ENCODE assay signal across 11 cellular contexts in genomic region chr1:55478742-55479141, GRCh38.
DNase-seq lines count a peak whose midpoint lies in the region; ATAC-seq and TF ChIP-seq lines count a peak whose summit lies in the region.
"Had no signal": no experiment of that assay in that cellular context is flagged by ENCODE, and none has a peak within 500 bp of the region (broad histone marks: within the 10 kb centered on the region; RNA-seq: fewer than 3 reads in every experiment).

No MANE protein-coding gene starts in this region.

- WGBS in right cardiac atrium = 54% methylated on average over 2 of the region's 2 CpGs
- 92% methylated on average over 2 of the region's 2 CpGs; no CpG with 5 or more reads in 1 of the 2 experiments for WGBS in endodermal cell (ENCODE audit: insufficient coverage in 1 of 2, insufficient read length in 1 of 2), 2 experiments
- 68 to 72% methylated on average over 2 of the region's 2 CpGs for WGBS in upper lobe of left lung, 2 donors

- H3K9ac ChIP-seq in endodermal cell (ENCODE audit: extremely low read depth, low read length, poor library complexity, severe bottlenecking) = no peak overlapping the region

- H3K4me3 Mint-ChIP-seq in endodermal cell = no peak overlapping the region

- no peak overlapping the region for H3K4me3 ChIP-seq in cardiac muscle cell
- no peak overlapping the region for H3K4me3 ChIP-seq in right cardiac atrium (ENCODE audit: low read length)
- H3K4me3 ChIP-seq in endodermal cell (ENCODE audit: low read length) = no peak overlapping the region
- no peak overlapping the region for H3K4me3 ChIP-seq in upper lobe of left lung

- peaks cover 33% of the 10 kb centered on the region for H3K27me3 Mint-ChIP-seq in endodermal cell (ENCODE audit: insufficient read depth)

- H3K4me1 Mint-ChIP-seq in endodermal cell = peaks cover 5% of the 10 kb centered on the region

- intact Hi-C loops in right cardiac atrium (cut with DNase I) = no loop called here

- TF ChIP-seq CTCF in cardiac muscle cell (IDR thresholded peaks at IDR 0.05; ENCODE audit: low read depth, low read length) (peak; percentile 29), endodermal cell (conservative IDR thresholded peaks at IDR 0.05) (peak; percentile 63), upper lobe of left lung (IDR thresholded peaks at IDR 0.05) (peak in 1 of 6 experiments; percentile 13)

- no peak overlapping the region for H3K27ac Mint-ChIP-seq in endodermal cell

- H3K36me3 ChIP-seq in cardiac muscle cell = no peaks in the 10 kb centered on the region
- H3K36me3 ChIP-seq in endodermal cell (ENCODE audit: control insufficient read depth, insufficient read depth, low read length) = no peaks in the 10 kb centered on the region
- no peaks in the 10 kb centered on the region for H3K36me3 ChIP-seq in upper lobe of left lung

- no peak overlapping the region for H3K27ac ChIP-seq in cardiac muscle cell
- no peak overlapping the region for H3K27ac ChIP-seq in right cardiac atrium (ENCODE audit: low read length)
- no peak overlapping the region for H3K27ac ChIP-seq in endodermal cell (ENCODE audit: low read depth, low read length)
- H3K27ac ChIP-seq in upper lobe of left lung = no peak overlapping the region

- no peak for TF ChIP-seq EP300 in upper lobe of left lung (IDR thresholded peaks at IDR 0.05)

- DNase-seq in cardiac muscle cell (ENCODE audit: low read depth in 1 of 2, low spot score in 1 of 2) = peak; percentile 8 to 56
- no peak for DNase-seq in right cardiac atrium
- DNase-seq in NCI-H748 treated with DMSO at 0.1 percent for 48 hours (lab: John Stamatoyannopoulos, UW) = peak; percentile 65
- no peak for DNase-seq in endodermal cell
- DNase-seq in stromal cell of bone marrow (ENCODE audit: low read depth) = peak; percentile 14
- DNase-seq in upper lobe of left lung = no peak
- DNase-seq: activated CD4-positive, alpha-beta T cell treated with anti-CD3 and anti-CD28 coated beads for 4 hours; Caco-2; stimulated activated CD4-positive, alpha-beta T cell treated with anti-CD3 and anti-CD28 coated beads, Interleukin-4, amount 100 ng/mL, for 4 hours had no signal

- no peaks in the 10 kb centered on the region for H3K9me3 Mint-ChIP-seq in endodermal cell

- H3K27me3 ChIP-seq in cardiac muscle cell = no peaks in the 10 kb centered on the region
- no peaks in the 10 kb centered on the region for H3K27me3 ChIP-seq in right cardiac atrium (ENCODE audit: control insufficient read depth, insufficient read depth)
- peaks cover 38% of the 10 kb centered on the region for H3K27me3 ChIP-seq in endodermal cell (ENCODE audit: control insufficient read depth, insufficient read depth, low read length, poor library complexity, severe bottlenecking)
- H3K27me3 ChIP-seq in upper lobe of left lung = no peaks in the 10 kb centered on the region

- H3K9me3 ChIP-seq in cardiac muscle cell (ENCODE audit: low read depth) (no peaks in the 10 kb centered on the region), right cardiac atrium (ENCODE audit: control insufficient read depth, low read length) (no peaks in the 10 kb centered on the region), endodermal cell (ENCODE audit: control insufficient read depth, low read length) (no peaks in the 10 kb centered on the region), upper lobe of left lung (no peaks in the 10 kb centered on the region)
- H3K9me3 ChIP-seq: Caco-2 had no signal

- H3K4me1 ChIP-seq in cardiac muscle cell (ENCODE audit: low read depth) = no peaks in the 10 kb centered on the region
- H3K4me1 ChIP-seq in right cardiac atrium (ENCODE audit: control insufficient read depth, insufficient read depth, low read length) = peaks cover 3% of the 10 kb centered on the region
- no peaks in the 10 kb centered on the region for H3K4me1 ChIP-seq in endodermal cell (ENCODE audit: control insufficient read depth, insufficient read depth, low read length)
- peaks cover 5 to 22% (median 12%) of the 10 kb centered on the region in 4 donors for H3K4me1 ChIP-seq in upper lobe of left lung

- no peak for TF ChIP-seq POLR2A in upper lobe of left lung (IDR thresholded peaks at IDR 0.05)

- H3K36me3 Mint-ChIP-seq in endodermal cell (ENCODE audit: low read depth) = no peaks in the 10 kb centered on the region

- ATAC-seq in right cardiac atrium (no peak), GM18870 (IDR thresholded peaks at IDR 0.05; ENCODE audit: unreplicated experiment) (no peak), upper lobe of left lung (ENCODE audit: low FRiP score in 2 of 2) (no peak), HG03469 (IDR thresholded peaks at IDR 0.05; ENCODE audit: unreplicated experiment) (no peak)

Comparison
In these comparisons a context has a peak if more than half of its experiments do, and no peak if none do; other contexts are left out.
1. DNase-seq: peak in cardiac muscle cell (2 of 2), NCI-H748 treated with DMSO at 0.1 percent for 48 hours (single experiment) and stromal cell of bone marrow (single experiment); none in right cardiac atrium (0 of 3), endodermal cell (single experiment) and upper lobe of left lung (0 of 2).